In genomic region chr9:70060148-70060882, GRCh38 we compare ENCODE assay signal across 20 cellular contexts. TPM values are rescaled to one million over a fixed set of nuclear protein-coding genes. Genes with fewer than 3 reads are reported as not detected.
A peak's percentile ranks its signal among the peaks of the same experiment; 100 is the strongest.
DNase-seq lines count a peak whose midpoint lies in the region; ATAC-seq, FAIRE-seq and TF ChIP-seq lines count a peak whose summit lies in the region.
"Had no signal": no experiment of that assay in that cellular context is flagged by ENCODE, and none has a peak within 500 bp of the region (broad histone marks: within the 10 kb centered on the region; RNA-seq: fewer than 3 reads in every experiment).

No MANE protein-coding gene starts in this region.

- H3K36me3 ChIP-seq in GM23338 (ENCODE audit: insufficient read depth) = no peaks in the 10 kb centered on the region
- H3K36me3 ChIP-seq in H1 (ENCODE audit: control insufficient read depth in 2 of 4, insufficient read depth in 4 of 4, low read length in 3 of 4) = no peaks in the 10 kb centered on the region; a peak in 2 of 8 replicates
- H3K36me3 ChIP-seq in keratinocyte (ENCODE audit: control insufficient read depth in 2 of 2, extremely low read depth in 1 of 2, insufficient read depth in 2 of 2, low read length in 2 of 2) = no peaks in the 10 kb centered on the region
- H3K36me3 ChIP-seq in rectal smooth muscle tissue (ENCODE audit: control insufficient read depth, insufficient read depth, low read length) = no peaks in the 10 kb centered on the region
- H3K36me3 ChIP-seq: Peyer's patch had no signal

- 77% methylated on average over 3 of the region's 3 CpGs; no CpG with 5 or more reads in 1 of the 2 experiments for WGBS in H1 (ENCODE audit: extremely low coverage in 1 of 2, insufficient coverage in 1 of 2, insufficient read length in 1 of 2, insufficient replicate concordance in 2 of 2, low coverage in 1 of 2, low lambda C conversion rate in 2 of 2, missing lambda C conversion rate in 1 of 2), 2 experiments

- FAIRE-seq in H1 (lab: Jason Lieb, UNC) = no peak
- peak; percentile 23 for FAIRE-seq in keratinocyte (lab: Jason Lieb, UNC)
- FAIRE-seq: GM12891 had no signal

- H3K36me3 Mint-ChIP-seq in GM23338 (ENCODE audit: low read depth) (peaks cover 13% of the 10 kb centered on the region), T-helper 17 cell (ENCODE audit: low read depth) (no peaks in the 10 kb centered on the region)
- H3K36me3 Mint-ChIP-seq in activated CD4-positive, alpha-beta T cell treated with anti-CD3 and anti-CD28 coated beads, Interleukin-2, amount 10 ng/mL, durations not matched to agents 7 days and 5 days (ENCODE audit: low read depth) = no peaks in the 10 kb centered on the region
- H3K36me3 Mint-ChIP-seq: CD8-positive, alpha-beta T cell had no signal

- H3K27me3 ChIP-seq in GM23338 (ENCODE audit: insufficient read depth) (no peaks in the 10 kb centered on the region), H1 (replicated peaks in 1 of 4; ENCODE audit: control insufficient read depth in 3 of 4, extremely low read depth in 1 of 4, insufficient read depth in 3 of 4, low read length in 3 of 4) (no peaks in the 10 kb centered on the region), keratinocyte (ENCODE audit: control insufficient read depth, extremely low read depth, insufficient read depth, low read length) (no peaks in the 10 kb centered on the region), rectal smooth muscle tissue (ENCODE audit: control insufficient read depth, insufficient read depth, low read length) (no peaks in the 10 kb centered on the region)
- H3K27me3 ChIP-seq: Peyer's patch had no signal

- H3K27ac ChIP-seq in GM23338 (ENCODE audit: low read depth) (peak overlapping the region; percentile 34; the same call in 1 of the 2 replicates), H1 (ENCODE audit: low read depth, low read length) (no peak overlapping the region), keratinocyte (ENCODE audit: control insufficient read depth, insufficient read depth, low read length) (no peak overlapping the region), rectal smooth muscle tissue (ENCODE audit: low read depth, low read length) (peak overlapping the region; percentile 60)
- H3K27ac ChIP-seq: GM23248 had no signal

- peaks cover 6% of the 10 kb centered on the region; the same call in 2 of the 3 replicates for H3K9me3 Mint-ChIP-seq in GM23338
- no peaks in the 10 kb centered on the region for H3K9me3 Mint-ChIP-seq in activated CD4-positive, alpha-beta T cell treated with anti-CD3 and anti-CD28 coated beads, Interleukin-2, amount 10 ng/mL, durations not matched to agents 7 days and 5 days
- H3K9me3 Mint-ChIP-seq: CD8-positive, alpha-beta T cell; IgD-negative memory B cell had no signal

- no peak overlapping the region for H2AFZ ChIP-seq in GM23338
- H2AFZ ChIP-seq in H1 (ENCODE audit: low read length) = no peak overlapping the region
- H2AFZ ChIP-seq in keratinocyte (ENCODE audit: control insufficient read depth, low read length) = no peak overlapping the region
- H2AFZ ChIP-seq: GM23248 had no signal

- H3F3A ChIP-seq in GM23338 (replicated peaks; ENCODE audit: low read depth) = no peaks in the 10 kb centered on the region

- H3K9me3 ChIP-seq in H1 (ENCODE audit: insufficient read depth in 2 of 2, low read depth in 1 of 2, low read length in 1 of 2) (0 out of 4 replicates have a peak, but pooled peaks cover 3 to 9% of the 10 kb centered on the region in 2 experiments), keratinocyte (ENCODE audit: control insufficient read depth, low read depth, low read length) (no peaks in the 10 kb centered on the region), T-helper 17 cell (ENCODE audit: control insufficient read depth, low read length, poor library complexity, severe bottlenecking) (no peaks in the 10 kb centered on the region)
- H3K9me3 ChIP-seq: Peyer's patch had no signal

- no peak overlapping the region for H2BK20ac ChIP-seq in H1 (ENCODE audit: low read length)

- H3K23me2 ChIP-seq in H1 (ENCODE audit: low read depth, low read length) = no peaks in the 10 kb centered on the region

- H3K4me1 ChIP-seq in GM23338 (ENCODE audit: insufficient read depth) = peaks cover 19% of the 10 kb centered on the region
- H3K4me1 ChIP-seq in H1 (replicated peaks in 1 of 4; ENCODE audit: control insufficient read depth in 3 of 4, insufficient read depth in 4 of 4, low read length in 3 of 4) = peaks cover 0 to 11% (median 5%) of the 10 kb centered on the region in 4 experiments; a peak in 2 of 7 replicates
- peaks cover 15% of the 10 kb centered on the region for H3K4me1 ChIP-seq in keratinocyte (ENCODE audit: control insufficient read depth, extremely low read depth, insufficient read depth, low read length)
- peaks cover 45% of the 10 kb centered on the region for H3K4me1 ChIP-seq in rectal smooth muscle tissue (ENCODE audit: control insufficient read depth, insufficient read depth, low read length)
- H3K4me1 ChIP-seq: Peyer's patch had no signal

- no peak overlapping the region for H2BK5ac ChIP-seq in H1 (ENCODE audit: low read depth, low read length)

- H3K4ac ChIP-seq in H1 (replicated peaks; ENCODE audit: insufficient read length, low read depth, low read length) = no peak overlapping the region

- H4K20me1 ChIP-seq in GM23338 (replicated peaks; ENCODE audit: insufficient read depth) (no peaks in the 10 kb centered on the region), H1 (replicated peaks in 1 of 2; ENCODE audit: control insufficient read depth in 1 of 2, insufficient read depth in 2 of 2, low read length in 2 of 2) (no peaks in the 10 kb centered on the region), keratinocyte (ENCODE audit: control insufficient read depth, extremely low read depth, insufficient read depth, low read length) (no peaks in the 10 kb centered on the region)

- H3K4me3 Mint-ChIP-seq in GM23338 = no peak overlapping the region
- no peak overlapping the region for H3K4me3 Mint-ChIP-seq in T-helper 17 cell
- H3K4me3 Mint-ChIP-seq in activated CD4-positive, alpha-beta T cell treated with anti-CD3 and anti-CD28 coated beads, Interleukin-2, amount 10 ng/mL, durations not matched to agents 7 days and 5 days = no peak overlapping the region
- H3K4me3 Mint-ChIP-seq: CD8-positive, alpha-beta T cell; IgD-negative memory B cell had no signal

- H2BK12ac ChIP-seq in H1 (ENCODE audit: low read depth, low read length) = no peak overlapping the region

- H2BK120ac ChIP-seq in H1 (replicated peaks; ENCODE audit: low read depth, low read length) = no peak overlapping the region

- TF ChIP-seq CTCF in GM23338 (conservative IDR thresholded peaks at IDR 0.05; ENCODE audit: low read depth in 2 of 2) (no peak), H1 (IDR thresholded peaks at IDR 0.05; ENCODE audit: control extremely low read depth in 1 of 3, insufficient read depth in 1 of 3, low read depth in 1 of 3, low read length in 3 of 3) (no peak), keratinocyte (optimal IDR thresholded peaks at IDR 0.05 in 1 of 3, IDR thresholded peaks at IDR 0.05 in 1 of 3, conservative IDR thresholded peaks at IDR 0.05 in 1 of 3; ENCODE audit: extremely low read depth in 1 of 3, insufficient read depth in 2 of 3, low read length in 3 of 3) (no peak)

- H3K79me2 ChIP-seq in GM23338 (replicated peaks; ENCODE audit: insufficient read depth) = peaks cover 3% of the 10 kb centered on the region
- no peaks in the 10 kb centered on the region for H3K79me2 ChIP-seq in H1 (ENCODE audit: control insufficient read depth in 1 of 2, insufficient read depth in 2 of 2, low read length in 2 of 2)
- no peaks in the 10 kb centered on the region for H3K79me2 ChIP-seq in keratinocyte (ENCODE audit: control insufficient read depth, insufficient read depth, low read length)

- TF ChIP-seq POLR2A in H1 (IDR thresholded peaks at IDR 0.05; ENCODE audit: control extremely low read depth in 1 of 2, low read depth in 2 of 2, low read length in 2 of 2) = no peak

- CTCF ChIA-PET in H1 (lab: Charles Lee; ENCODE audit: partially characterized antibody) = interaction anchor here (1.0 to 1.8 kb wide), 3 partner anchors 18 to 89 kb away, joined by 3 to 4 read pairs (median 4); no protein-coding TSS in a partner anchor
- CTCF ChIA-PET in activated CD4-positive, alpha-beta T cell treated with anti-CD3 and anti-CD28 coated beads, Interleukin-2, amount 10 ng/mL, durations not matched to agents 7 days and 5 days (lab: Charles Lee) = no interaction called here

- dilution Hi-C loops in keratinocyte (cut with MboI; ENCODE audit: extremely low pct_ligation_motif_present, low sequenced_read_pairs) = no loop called here

- H2BK15ac ChIP-seq in H1 (ENCODE audit: low read length) = no peak overlapping the region

- DNase-seq in GM23338 (ENCODE audit: low spot score) = no peak
- DNase-seq in H1 (ENCODE audit: low read depth in 1 of 2, low spot score in 2 of 2) = no peak
- no peak for DNase-seq in keratinocyte (ENCODE audit: low read depth, low spot score)
- DNase-seq in T-helper 17 cell = no peak
- DNase-seq in activated CD4-positive, alpha-beta T cell treated with anti-CD3 and anti-CD28 coated beads, Interleukin-2, amount 10 ng/mL, durations not matched to agents 7 days and 5 days = no peak
- DNase-seq: C1 segment of cervical spinal cord; CD8-positive, alpha-beta T cell; DMS153; GM23248; NCI-H1105; NCI-H146; NCI-H446; Peyer's patch had no signal

- peak overlapping the region; percentile 44 for H3K4me2 ChIP-seq in GM23338
- peak overlapping the region; percentile 21 to 34; a peak in 1 of 4 replicates for H3K4me2 ChIP-seq in H1 (ENCODE audit: insufficient read depth in 1 of 2, low read depth in 2 of 2, low read length in 2 of 2)
- no peak overlapping the region for H3K4me2 ChIP-seq in keratinocyte (ENCODE audit: control insufficient read depth, extremely low read depth, insufficient read depth, low read depth, low read length)

- H3K23ac ChIP-seq in H1 (ENCODE audit: insufficient read length) = no peak overlapping the region

- TF ChIP-seq RAD21 in H1 (IDR thresholded peaks at IDR 0.05 in 1 of 2, conservative IDR thresholded peaks at IDR 0.05 in 1 of 2; ENCODE audit: low read depth in 2 of 2, low read length in 2 of 2) = no peak

- H3K18ac ChIP-seq in H1 (ENCODE audit: extremely low read depth, low read length) = no peak overlapping the region

- POLR2A ChIA-PET in H1 (lab: Charles Lee; ENCODE audit: partially characterized antibody) = interaction anchor here (0.8 to 1.3 kb wide), 4 partner anchors 11 to 17 kb away, joined by 3 to 4 read pairs (median 3); no protein-coding TSS in a partner anchor
- POLR2A ChIA-PET in activated CD4-positive, alpha-beta T cell treated with anti-CD3 and anti-CD28 coated beads, Interleukin-2, amount 10 ng/mL, durations not matched to agents 7 days and 5 days (lab: Charles Lee) = no interaction called here

- H4K8ac ChIP-seq in H1 (ENCODE audit: extremely low read depth, insufficient read depth, low read length) = no peak overlapping the region

- H3K4me3 ChIP-seq in GM23338 (no peak overlapping the region), H1 (ENCODE audit: extremely low read depth in 1 of 4, insufficient read depth in 2 of 4, low read depth in 3 of 4, low read length in 4 of 4) (no peak overlapping the region), keratinocyte (ENCODE audit: control insufficient read depth in 2 of 3, extremely low read depth in 1 of 3, insufficient read depth in 2 of 3, low read depth in 1 of 3, low read length in 3 of 3) (no peak overlapping the region), rectal smooth muscle tissue (ENCODE audit: low read length) (no peak overlapping the region)
- H3K4me3 ChIP-seq: GM23248, Peyer's patch had no signal

- H3K27me3 Mint-ChIP-seq in GM23338 (ENCODE audit: insufficient read depth, low read depth, poor library complexity) = peaks cover 3% of the 10 kb centered on the region
- peaks cover 34% of the 10 kb centered on the region for H3K27me3 Mint-ChIP-seq in T-helper 17 cell
- peaks cover 4% of the 10 kb centered on the region for H3K27me3 Mint-ChIP-seq in activated CD4-positive, alpha-beta T cell treated with anti-CD3 and anti-CD28 coated beads, Interleukin-2, amount 10 ng/mL, durations not matched to agents 7 days and 5 days

- H2AK5ac ChIP-seq in H1 (ENCODE audit: low read depth, low read length) = no peak overlapping the region

- H3K9me1 ChIP-seq in keratinocyte (ENCODE audit: control insufficient read depth, extremely low read depth, insufficient read depth, low read length) = no peaks in the 10 kb centered on the region

- H3K9ac ChIP-seq in H1 (replicated peaks in 1 of 4; ENCODE audit: extremely low read depth in 1 of 4, low read depth in 3 of 4, low read length in 3 of 4) (no peak overlapping the region), keratinocyte (ENCODE audit: control insufficient read depth, extremely low read depth, insufficient read depth, low read length) (no peak overlapping the region), rectal smooth muscle tissue (ENCODE audit: low read length) (no peak overlapping the region)
- H3K9ac ChIP-seq: GM23248 had no signal

- H3K27ac Mint-ChIP-seq in GM23338 (peak overlapping the region; percentile 17; the same call in 1 of the 2 replicates), T-helper 17 cell (no peak overlapping the region)
- no peak overlapping the region for H3K27ac Mint-ChIP-seq in activated CD4-positive, alpha-beta T cell treated with anti-CD3 and anti-CD28 coated beads, Interleukin-2, amount 10 ng/mL, durations not matched to agents 7 days and 5 days
- H3K27ac Mint-ChIP-seq: CD8-positive, alpha-beta T cell had no signal

- H3K4me1 Mint-ChIP-seq in GM23338 = peaks cover 15% of the 10 kb centered on the region
- no peaks in the 10 kb centered on the region for H3K4me1 Mint-ChIP-seq in T-helper 17 cell
- no peaks in the 10 kb centered on the region for H3K4me1 Mint-ChIP-seq in activated CD4-positive, alpha-beta T cell treated with anti-CD3 and anti-CD28 coated beads, Interleukin-2, amount 10 ng/mL, durations not matched to agents 7 days and 5 days

- H4K5ac ChIP-seq in H1 (ENCODE audit: insufficient read length, low read depth, low read length) = no peak overlapping the region

- no peaks in the 10 kb centered on the region for H3K79me1 ChIP-seq in H1 (ENCODE audit: low read depth, low read length)

- H3K56ac ChIP-seq in H1 (replicated peaks; ENCODE audit: insufficient read length, low read depth, low read length) = no peak overlapping the region

- no peak overlapping the region for H3K14ac ChIP-seq in H1 (ENCODE audit: insufficient read length)

- peaks cover 9% of the 10 kb centered on the region; the same call in 1 of the 2 replicates for H3K9me2 ChIP-seq in GM23338 (ENCODE audit: insufficient read depth)

- H4K91ac ChIP-seq in H1 (replicated peaks; ENCODE audit: insufficient read length, low read length) = no peak overlapping the region

- ATAC-seq in GM23338 (no peak), HG03354 (IDR thresholded peaks at IDR 0.05; ENCODE audit: poor library complexity, severe bottlenecking, unreplicated experiment) (no peak), T-helper 17 cell (no peak), HG02588 (IDR thresholded peaks at IDR 0.05; ENCODE audit: unreplicated experiment) (no peak)
- ATAC-seq: CD8-positive, alpha-beta T cell; HCT116 had no signal

- no peak for TF ChIP-seq EP300 in H1 (IDR thresholded peaks at IDR 0.05; ENCODE audit: borderline replicate concordance in 1 of 2, low read depth in 2 of 2, low read length in 2 of 2)

RNA-seq across cellular contexts. Expression of gene MAMDC2, which starts 16.7 kb away (rescaled TPM):
- total RNA-seq in GM23338 (2014; rRNA removed; shearing (Covaris generic)) = 13.7 and 19.6 TPM in 2 replicates
- polyA plus RNA-seq in GM23338 (2016; fragmentation: Nextera tagmentation; extraction: Ambion mirVana) (6.9 and 7.7 TPM in 2 replicates), H1 (2011; rRNA removed) (6.1 and 6.4 TPM in 2 replicates), keratinocyte (1.3 to 8.2 TPM (median 4.2 TPM) in 3 replicates)
- total RNA-seq in H1 (2021; fragmentation: NEBNext Ultra II Directional; extraction: Animal tissue kit (Norgen Biotek cat#: 25700)) = 15.3 and 15.4 TPM in 2 replicates
- 6.7 TPM for polyA plus RNA-seq in H1 (2011; cell fraction: cytosol; rRNA removed)
- 6.8 TPM for polyA plus RNA-seq in H1 (2011; cell fraction: nucleus; rRNA removed)
- polyA plus RNA-seq in H1 (2012, experiment 1 of 2) = 5.8 to 7.9 TPM (median 7.4 TPM) in 4 replicates
- 2.0 TPM for polyA plus RNA-seq in H1 (2012, experiment 2 of 2)
- polyA plus RNA-seq in H1 (2013, experiment 1 of 2) = 14.5 TPM
- polyA plus RNA-seq in H1 (2013, experiment 2 of 2) = 13.1 TPM
- 11.6 and 13.7 TPM in 2 replicates for polyA minus RNA-seq in H1 (2011; rRNA and poly(A)+ RNA removed)
- polyA minus RNA-seq in H1 (2011; cell fraction: cytosol; rRNA and poly(A)+ RNA removed) = 7.5 TPM
- polyA minus RNA-seq in H1 (2011; cell fraction: nucleus; rRNA and poly(A)+ RNA removed) = 24.9 TPM
- polyA plus RNA-seq in keratinocyte (2011; ENCODE audit: low read depth) = 0.21 TPM
- 0.83 and 1.1 TPM in 2 replicates for polyA plus RNA-seq in keratinocyte (2011; cell fraction: cytosol; rRNA removed)
- 3.7 and 4.0 TPM in 2 replicates for polyA plus RNA-seq in keratinocyte (2011; cell fraction: nucleus; rRNA removed)
- 0.31 and 6.7 TPM in 2 replicates for polyA plus RNA-seq in keratinocyte (2012; ENCODE audit: low replicate concordance)
- 2.0 to 4.7 TPM (median 4.4 TPM) in 3 replicates for polyA minus RNA-seq in keratinocyte
- 1.5 TPM for polyA minus RNA-seq in keratinocyte (2011; cell fraction: cytosol; rRNA and poly(A)+ RNA removed)
- 3.3 and 4.8 TPM in 2 replicates for polyA minus RNA-seq in keratinocyte (2011; cell fraction: nucleus; rRNA and poly(A)+ RNA removed)
- total RNA-seq in T-helper 17 cell = under 1 TPM in 1 of 2 donors, not detected in 1; 0.07 TPM
- total RNA-seq in activated CD4-positive, alpha-beta T cell treated with anti-CD3 and anti-CD28 coated beads, Interleukin-2, amount 10 ng/mL, durations not matched to agents 7 days and 5 days = not detected
- total RNA-seq: CD8-positive, alpha-beta T cell; GM23248; OCI-LY7 had no signal
- polyA plus RNA-seq: IgD-negative memory B cell had no signal

Comparison
In these comparisons a context has a peak if more than half of its experiments do, and no peak if none do; other contexts are left out.
1. H3K27ac ChIP-seq: peak in GM23338 (single experiment) and rectal smooth muscle tissue (single experiment); none in H1 (single experiment) and keratinocyte (single experiment).
2. RNA of gene MAMDC2, which starts 16.7 kb away (total RNA-seq): 13.7 to 19.6 TPM in GM23338 and 15.3 to 15.4 TPM in H1; 0.07 TPM in T-helper 17 cell and not detected in activated CD4-positive, alpha-beta T cell treated with anti-CD3 and anti-CD28 coated beads, Interleukin-2, amount 10 ng/mL, durations not matched to agents 7 days and 5 days; every median in the first group is over 10 times any median in the second.